ENCODE assay signal across 1 cellular context in genomic region chr1:43171876-43172531, GRCh38.
A peak's percentile ranks its signal among the peaks of the same experiment; 100 is the strongest.
TF ChIP-seq lines count a peak whose summit lies in the region.

Gene CFAP57 (plus strand): TSS chr1:43172330. CDS start chr1:43172754, 424 bp downstream.
Gene EBNA1BP2 (minus strand): TSS chr1:43172290. CDS start chr1:43172118, 172 bp downstream.

TF ChIP-seq in GM12878, 131 proteins besides CTCF, POLR2A, EP300 and RAD21 (continued from another document and continues in another):
- peak; percentile 71 for TF ChIP-seq ZBTB11 (CRISPR knock-in tag; IDR thresholded peaks at IDR 0.05)
- TF ChIP-seq ZNF687 (IDR thresholded peaks at IDR 0.05) = no peak; the same call in 1 of the 2 replicates
- peak; percentile 42; the same call in 1 of the 2 replicates for TF ChIP-seq RELB (IDR thresholded peaks at IDR 0.05; ENCODE audit: low read depth)
- no peak for TF ChIP-seq FOXK2 (IDR thresholded peaks at IDR 0.05)
- TF ChIP-seq CBX5 (IDR thresholded peaks at IDR 0.05; ENCODE audit: low read depth) = no peak
- TF ChIP-seq E4F1 (IDR thresholded peaks at IDR 0.05; ENCODE audit: borderline replicate concordance, partially characterized antibody) = peak; percentile 81
- TF ChIP-seq SIX5 (IDR thresholded peaks at IDR 0.05; ENCODE audit: low read depth, low read length, severe bottlenecking) = peak; percentile 35
- 0 out of 2 replicates have a peak, but pooled peaks have one; percentile 41 for TF ChIP-seq POLR2AphosphoS2 (IDR thresholded peaks at IDR 0.05; ENCODE audit: low read depth, low read length)
- peak; percentile 87 for TF ChIP-seq E2F8 (IDR thresholded peaks at IDR 0.05; ENCODE audit: low read depth, partially characterized antibody)
- no peak for TF ChIP-seq SMAD1 (IDR thresholded peaks at IDR 0.05; ENCODE audit: low read depth, partially characterized antibody)
- no peak for TF ChIP-seq ZNF592 (IDR thresholded peaks at IDR 0.05)
- peak; percentile 95 for TF ChIP-seq SIN3A (IDR thresholded peaks at IDR 0.05; ENCODE audit: low read depth, low read length)
- TF ChIP-seq ETV6 (conservative IDR thresholded peaks at IDR 0.05 in 1 of 2, IDR thresholded peaks at IDR 0.05 in 1 of 2; ENCODE audit: borderline replicate concordance in 1 of 2, low read depth in 1 of 2) = peak in 1 of 2 experiments; percentile 70; a peak in 2 of 4 replicates
- no peak for TF ChIP-seq HDAC6 (IDR thresholded peaks at IDR 0.05; ENCODE audit: unreplicated experiment)
- peak; percentile 99 for TF ChIP-seq BMI1 (IDR thresholded peaks at IDR 0.05; ENCODE audit: borderline replicate concordance)
- no peak for TF ChIP-seq TCF7 (IDR thresholded peaks at IDR 0.05; ENCODE audit: borderline replicate concordance)
- TF ChIP-seq ZBTB33 (IDR thresholded peaks at IDR 0.05) = no peak
- TF ChIP-seq NRF1 (conservative IDR thresholded peaks at IDR 0.05; ENCODE audit: low read depth, low read length) = no peak; the same call in 1 of the 2 replicates
- TF ChIP-seq BRCA1 (IDR thresholded peaks at IDR 0.05; ENCODE audit: low read depth, low read length) = no peak
- 0 out of 2 replicates have a peak, but pooled peaks have one; percentile 49 for TF ChIP-seq PML (IDR thresholded peaks at IDR 0.05; ENCODE audit: low read length)
- 0 out of 4 replicates have a peak, but pooled peaks of 1 of the 2 experiments have one; percentile 64 for TF ChIP-seq SRF (IDR thresholded peaks at IDR 0.05; ENCODE audit: low read depth in 2 of 2, low read length in 2 of 2)
- TF ChIP-seq RELA (IDR thresholded peaks at IDR 0.05; ENCODE audit: borderline replicate concordance, partially characterized antibody) = peak; percentile 34
- TF ChIP-seq MXI1 (IDR thresholded peaks at IDR 0.05; ENCODE audit: low read depth, low read length) = peak; percentile 100
- TF ChIP-seq ZNF384 (IDR thresholded peaks at IDR 0.05; ENCODE audit: borderline replicate concordance, low read depth, low read length) = no peak
- TF ChIP-seq LARP7 (IDR thresholded peaks at IDR 0.05) = no peak; the same call in 1 of the 2 replicates
- no peak for TF ChIP-seq REST (IDR thresholded peaks at IDR 0.05; ENCODE audit: low read depth, low read length)
- TF ChIP-seq CHD2 (IDR thresholded peaks at IDR 0.05; ENCODE audit: borderline replicate concordance, low read depth, low read length) = peak; percentile 73
